In genomic region chr10:129971381-129972144, GRCh38 we compare ENCODE assay signal across 1 cellular context.
TF ChIP-seq lines count a peak whose summit lies in the region.

No MANE protein-coding gene starts in this region.

TF ChIP-seq in HepG2, 621 proteins besides CTCF, POLR2A, EP300 and RAD21 (continued from another document):
- TF ChIP-seq ZNF142 (CRISPR knock-in tag; IDR thresholded peaks at IDR 0.05) (no peak), PHF8 (CRISPR knock-in tag; IDR thresholded peaks at IDR 0.05) (no peak), CBX5 (CRISPR knock-in tag; IDR thresholded peaks at IDR 0.05; ENCODE audit: borderline replicate concordance) (no peak), TEAD3 (CRISPR knock-in tag; optimal IDR thresholded peaks at IDR 0.05; ENCODE audit: borderline replicate concordance) (no peak), ZFY (CRISPR knock-in tag; IDR thresholded peaks at IDR 0.05) (no peak)
TF ChIP-seq in HepG2: peak in this region for 10.
